Comparison of ENCODE assay signal across 8 cellular contexts in the genomic region with DNA sequence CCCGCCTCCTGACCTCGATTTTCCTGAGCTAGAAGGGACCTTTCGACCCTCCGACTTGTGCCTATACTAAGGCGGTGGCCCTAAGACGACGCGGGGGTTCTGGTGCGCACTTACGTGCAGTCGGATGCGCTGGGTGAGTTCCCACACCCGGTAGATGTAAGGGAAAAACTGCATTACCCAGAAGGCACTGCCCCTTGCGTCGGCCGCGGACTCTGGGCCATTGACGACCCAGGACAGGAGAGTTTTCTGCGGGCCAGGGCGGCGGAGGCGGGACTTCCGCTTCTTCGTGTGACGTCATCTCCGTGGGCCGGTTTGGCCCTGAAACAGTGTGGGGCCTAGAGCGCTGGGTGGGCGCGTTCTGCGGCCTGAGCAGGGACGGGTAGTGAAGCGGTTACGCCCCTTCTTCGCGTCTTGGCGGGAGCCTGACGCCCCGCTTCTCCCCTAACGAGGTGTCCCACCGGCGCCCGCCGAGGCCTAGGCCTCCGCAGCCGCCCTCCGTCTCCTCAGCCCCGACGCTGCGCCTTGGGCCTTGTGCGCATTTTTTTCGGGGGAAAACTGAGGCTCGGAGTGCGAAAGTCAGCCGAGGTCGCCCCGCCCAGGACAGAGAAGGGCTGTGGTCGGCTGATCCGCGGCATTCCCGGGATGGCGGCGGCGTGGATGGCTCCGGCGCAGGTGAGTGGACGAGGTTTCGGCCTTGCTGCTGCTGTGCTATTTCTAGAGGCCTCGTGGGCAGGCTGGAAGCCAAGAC. TPM values are rescaled to one million over a fixed set of nuclear protein-coding genes. Genes with fewer than 3 reads are reported as not detected.
DNase-seq lines count a peak whose midpoint lies in the region; ATAC-seq and TF ChIP-seq lines count a peak whose summit lies in the region.

Gene ZNF460 (plus strand): TSS at position 321 of the 748 bp plus-strand sequence. CDS start 322 bp downstream, at position 643.

- H2AFZ ChIP-seq in PC-3 (ENCODE audit: low read length) = peak within 1 kb of the TSS; percentile 95

- H3K9me2 ChIP-seq in PC-3 (replicated peaks; ENCODE audit: low read length) = no peaks in the 10 kb centered on the region

- H3K4me2 ChIP-seq in PC-3 (ENCODE audit: low read length) = peak within 1 kb of the TSS; percentile 100

- H3K4me3 ChIP-seq in Jurkat, Clone E6-1 (ENCODE audit: low read length) = peak within 1 kb of the TSS; percentile 91
- peak within 1 kb of the TSS; percentile 100 for H3K4me3 ChIP-seq in PC-3 (ENCODE audit: low read length)
- peak within 1 kb of the TSS; percentile 70 to 74 for H3K4me3 ChIP-seq in muscle layer of colon (ENCODE audit: low read depth in 1 of 2, low read length in 2 of 2)

- POLR2A ChIA-PET in PC-3 (lab: Charles Lee; ENCODE audit: unreplicated experiment) = no interaction called here

- H3K79me2 ChIP-seq in PC-3 (ENCODE audit: low read length) = peaks cover 51% of the 10 kb centered on the region

- ATAC-seq in GM21717 (IDR thresholded peaks at IDR 0.05; ENCODE audit: unreplicated experiment) (peak; percentile 59), PC-3 (peak; percentile 93), esophagus mucosa (peak; percentile 85)

- peaks cover 50% of the 10 kb centered on the region for H3K4me1 ChIP-seq in PC-3 (ENCODE audit: insufficient read depth, low read length)
- H3K4me1 ChIP-seq in muscle layer of colon (ENCODE audit: insufficient read depth, low read length) = peaks cover 17% of the 10 kb centered on the region

- H3F3A ChIP-seq in PC-3 (ENCODE audit: low read length, unreplicated experiment) = peaks cover 8% of the 10 kb centered on the region

- BruUV-seq in PC-3 (replicated peaks; lab: Mats Ljungman, UMichigan) = TSS peak; percentile 51

- no peak for TF ChIP-seq CTCF in PC-3 (conservative IDR thresholded peaks at IDR 0.05; ENCODE audit: low read depth, low read length)

- intact Hi-C loops in PC-3 (cut with micrococcal nuclease) = loop anchor here (1.0 kb wide), 2 partner anchors 40 to 71 kb away; partner anchors contain the start of genes ZNF304 and ZNF805

- CTCF ChIA-PET in PC-3 (lab: Charles Lee) = no interaction called here

- H3K27me3 ChIP-seq in PC-3 (ENCODE audit: low read length) (no peaks in the 10 kb centered on the region), muscle layer of colon (ENCODE audit: control insufficient read depth in 1 of 2, insufficient read depth in 2 of 2, low read length in 2 of 2) (no peaks in the 10 kb centered on the region)

- peaks cover 32% of the 10 kb centered on the region for H4K20me1 ChIP-seq in PC-3 (ENCODE audit: low read length)

- H3K27ac ChIP-seq in PC-3 (ENCODE audit: low read length) = peak within 1 kb of the TSS; percentile 90
- H3K27ac ChIP-seq in muscle layer of colon (ENCODE audit: low read depth, low read length) = peak within 1 kb of the TSS; percentile 86

- H3K36me3 ChIP-seq in PC-3 (ENCODE audit: low read depth, low read length) (peaks cover 20% of the 10 kb centered on the region), muscle layer of colon (ENCODE audit: insufficient read depth, low read length) (peaks cover 12% of the 10 kb centered on the region)

- peak; percentile 98 for DNase-seq in DMS53 (lab: John Stamatoyannopoulos, UW)
- peak; percentile 96 for DNase-seq in Jurkat, Clone E6-1 (ENCODE audit: low read depth, low spot score)
- peak; percentile 98 for DNase-seq in PC-3
- peak; percentile 97 for DNase-seq in activated T-cell treated with anti-CD3 and anti-CD28 coated beads, Interleukin-2, amount 50 U/mL, for 1 hour
- peak; percentile 96 for DNase-seq in stimulated activated CD8-positive, alpha-beta memory T cell treated with anti-CD3 and anti-CD28 coated beads, Interleukin-7, amount 100 ng/mL, for 24 hours (ENCODE audit: low read depth)

- H3K9me3 ChIP-seq in PC-3 (ENCODE audit: low read length) = no peaks in the 10 kb centered on the region
- H3K9me3 ChIP-seq in muscle layer of colon (ENCODE audit: low read length) = no peaks in the 10 kb centered on the region

- peak within 1 kb of the TSS; percentile 99 for H3K9ac ChIP-seq in PC-3 (ENCODE audit: low read length)
- peak within 1 kb of the TSS; percentile 85 for H3K9ac ChIP-seq in muscle layer of colon (ENCODE audit: low read length)

RNA-seq across cellular contexts. Expression of gene ZNF460, which starts in this region (rescaled TPM):
- 0.55 TPM for polyA plus RNA-seq in Jurkat, Clone E6-1 (2012; ENCODE audit: insufficient read depth, insufficient read length)
- total RNA-seq in PC-3 (2014; rRNA removed) (39.5 and 60.6 TPM in 2 replicates), esophagus mucosa (68.7 TPM)

Comparison
In these comparisons a context has a peak if more than half of its experiments do, and no peak if none do; other contexts are left out.
1. Peak in every context shown above with its lines: DNase-seq, ATAC-seq, H3K4me3 ChIP-seq and H3K27ac ChIP-seq.